ENCODE assay signal across 10 cellular contexts in genomic region chr5:8829322-8830029, GRCh38.
DNase-seq lines count a peak whose midpoint lies in the region; ATAC-seq, FAIRE-seq and TF ChIP-seq lines count a peak whose summit lies in the region.
"Had no signal": no experiment of that assay in that cellular context is flagged by ENCODE, and none has a peak within 500 bp of the region (broad histone marks: within the 10 kb centered on the region; RNA-seq: fewer than 3 reads in every experiment).

No MANE protein-coding gene starts in this region.

- H3K4me3 ChIP-seq in fibroblast of villous mesenchyme (ENCODE audit: low read depth, low read length) = no peak overlapping the region

- peak; percentile 90 for DNase-seq in GM04504 (ENCODE audit: low read depth)
- DNase-seq in fibroblast of villous mesenchyme (ENCODE audit: low read depth) = peak; percentile 100
- peak; percentile 83 for DNase-seq in pulmonary artery endothelial cell (ENCODE audit: low read depth, low spot score)
- DNase-seq in frontal cortex (ENCODE audit: low spot score in 2 of 2) = no peak
- no peak for DNase-seq in HUDEP-2 (lab: John Stamatoyannopoulos, UW; ENCODE audit: unreplicated experiment in 76 of 76)
- DNase-seq in GM19240 (ENCODE audit: insufficient read length, low spot score) = no peak
- DNase-seq: NCI-H1105 had no signal

- no peak for TF ChIP-seq CTCF in fibroblast of villous mesenchyme (IDR thresholded peaks at IDR 0.05; ENCODE audit: insufficient read depth, low read depth, low read length)

- ATAC-seq in SK-N-SH treated with all-trans-retinoic acid at 6 μM for 48 hours (peak; percentile 99), GM18867 (IDR thresholded peaks at IDR 0.05; ENCODE audit: unreplicated experiment) (no peak)

- FAIRE-seq in frontal cortex (lab: Jason Lieb, UNC) = no peak
- FAIRE-seq: G401.6 had no signal

TF ChIP-seq in SK-N-SH treated with all-trans-retinoic acid at 6 μM for 48 hours, 23 proteins besides CTCF, POLR2A, EP300 and RAD21:
- no peak for TF ChIP-seq CSRNP3 (CRISPR knock-in tag; IDR thresholded peaks at IDR 0.05)
- TF ChIP-seq TOX (CRISPR knock-in tag; IDR thresholded peaks at IDR 0.05; ENCODE audit: borderline replicate concordance) = peak; percentile 69; the same call in 1 of the 2 replicates
- peak; percentile 63; the same call in 1 of the 2 replicates for TF ChIP-seq ZFP3 (CRISPR knock-in tag; IDR thresholded peaks at IDR 0.05)
- TF ChIP-seq ZNF70 (CRISPR knock-in tag; IDR thresholded peaks at IDR 0.05) = no peak
- no peak for TF ChIP-seq ZNF565 (CRISPR knock-in tag; conservative IDR thresholded peaks at IDR 0.05; ENCODE audit: low read depth)
- TF ChIP-seq PPARA (CRISPR knock-in tag; IDR thresholded peaks at IDR 0.05; ENCODE audit: borderline replicate concordance) = no peak
- peak; percentile 79 for TF ChIP-seq ISL1 (CRISPR knock-in tag; IDR thresholded peaks at IDR 0.05)
- no peak for TF ChIP-seq BACH2 (CRISPR knock-in tag; IDR thresholded peaks at IDR 0.05; ENCODE audit: borderline replicate concordance)
- TF ChIP-seq CSDC2 (CRISPR knock-in tag; IDR thresholded peaks at IDR 0.05) = peak; percentile 18; the same call in 1 of the 2 replicates
- TF ChIP-seq ZC3H10 (CRISPR knock-in tag; IDR thresholded peaks at IDR 0.05) = 0 out of 2 replicates have a peak, but pooled peaks have one; percentile 28
- no peak for TF ChIP-seq ESRRG (CRISPR knock-in tag; IDR thresholded peaks at IDR 0.05)
- TF ChIP-seq TSHZ2 (CRISPR knock-in tag; IDR thresholded peaks at IDR 0.05) = no peak
- TF ChIP-seq POU6F1 (CRISPR knock-in tag; IDR thresholded peaks at IDR 0.05; ENCODE audit: borderline replicate concordance, low read depth) = 0 out of 2 replicates have a peak, but pooled peaks have one; percentile 22
- peak; percentile 91; the same call in 1 of the 2 replicates for TF ChIP-seq PATZ1 (CRISPR knock-in tag; IDR thresholded peaks at IDR 0.05; ENCODE audit: borderline replicate concordance)
- TF ChIP-seq SNAI2 (CRISPR knock-in tag; IDR thresholded peaks at IDR 0.05) = no peak
- no peak for TF ChIP-seq ARNTL (CRISPR knock-in tag; IDR thresholded peaks at IDR 0.05; ENCODE audit: borderline replicate concordance, low read depth)
- no peak for TF ChIP-seq ZFP30 (CRISPR knock-in tag; IDR thresholded peaks at IDR 0.05)
- 0 out of 2 replicates have a peak, but pooled peaks have one; percentile 61 for TF ChIP-seq GLIS3 (CRISPR knock-in tag; IDR thresholded peaks at IDR 0.05)
- no peak for TF ChIP-seq OSR1 (CRISPR knock-in tag; IDR thresholded peaks at IDR 0.05)
- no peak for TF ChIP-seq ZNF8 (CRISPR knock-in tag; IDR thresholded peaks at IDR 0.05)
- no peak for TF ChIP-seq TCF4 (CRISPR knock-in tag; IDR thresholded peaks at IDR 0.05; ENCODE audit: borderline replicate concordance)
- no peak for TF ChIP-seq RARB (CRISPR knock-in tag; IDR thresholded peaks at IDR 0.05)
- TF ChIP-seq CREB5 (CRISPR knock-in tag; IDR thresholded peaks at IDR 0.05; ENCODE audit: low read depth) = 0 out of 2 replicates have a peak, but pooled peaks have one; percentile 39

Comparison
In these comparisons a context has a peak if more than half of its experiments do, and no peak if none do; other contexts are left out.
1. DNase-seq: peak in GM04504 (single experiment), fibroblast of villous mesenchyme (single experiment) and pulmonary artery endothelial cell (single experiment); none in frontal cortex (0 of 2), HUDEP-2 (0 of 76) and GM19240 (single experiment).